8 cellular contexts compared by ENCODE assay signal in genomic region chr5:1111727-1112289, GRCh38. TPM values are rescaled to one million over a fixed set of nuclear protein-coding genes. Genes with fewer than 3 reads are reported as not detected.
DNase-seq lines count a peak whose midpoint lies in the region; ATAC-seq lines count a peak whose summit lies in the region.

SLC12A7 (minus strand) TSS chr5:1112063; CDS start chr5:1111991, 72 bp downstream.

- H3K9me3 ChIP-seq in ectodermal cell (ENCODE audit: control insufficient read depth, low read length) = no peaks in the 10 kb centered on the region

- H3K18ac ChIP-seq in mesendoderm (ENCODE audit: low read length) = peak within 1 kb of the TSS; percentile 15

- CTCF ChIA-PET in activated CD4-positive, alpha-beta T cell treated with anti-CD3 and anti-CD28 coated beads, Interleukin-2, amount 10 ng/mL, durations not matched to agents 7 days and 5 days (lab: Charles Lee) = no interaction called here

- peak; percentile 50 for DNase-seq in Caki2 (ENCODE audit: low read depth)
- peak; percentile 54 for DNase-seq in NCI-H146 (lab: John Stamatoyannopoulos, UW)
- peak; percentile 72 for DNase-seq in activated CD4-positive, alpha-beta T cell treated with anti-CD3 and anti-CD28 coated beads, Interleukin-2, amount 10 ng/mL, durations not matched to agents 7 days and 5 days
- peak; percentile 56 for DNase-seq in mesendoderm
- peak; percentile 18 to 23 for DNase-seq in stimulated activated CD8-positive, alpha-beta memory T cell treated with anti-CD3 and anti-CD28 coated beads, Interleukin-2, amount 100 ng/mL, for 1 hour (ENCODE audit: low read depth in 2 of 2)
- no peak for DNase-seq in SK-N-DZ (ENCODE audit: low spot score)

- no peak within 1 kb of the TSS for H2BK120ac ChIP-seq in mesendoderm (ENCODE audit: low read depth, low read length)

- H3K4me3 ChIP-seq in ectodermal cell (ENCODE audit: insufficient read depth, low read depth, low read length) (peak within 1 kb of the TSS; percentile 80), mesendoderm (ENCODE audit: low read length) (peak within 1 kb of the TSS; percentile 70)

- peak within 1 kb of the TSS; percentile 19 for H3K4ac ChIP-seq in mesendoderm (ENCODE audit: low read depth, low read length)

- peaks cover 36% of the 10 kb centered on the region for H3K4me1 Mint-ChIP-seq in activated CD4-positive, alpha-beta T cell treated with anti-CD3 and anti-CD28 coated beads, Interleukin-2, amount 10 ng/mL, durations not matched to agents 7 days and 5 days

- in situ Hi-C loops in Caki2 (cut with HindIII; ENCODE audit: low pct_unique_long_range_greater_than_20kb, low sequenced_read_pairs) = no loop called here

- H3K9ac ChIP-seq in mesendoderm (ENCODE audit: low read length) = peak within 1 kb of the TSS; percentile 82

- H3K27me3 Mint-ChIP-seq in activated CD4-positive, alpha-beta T cell treated with anti-CD3 and anti-CD28 coated beads, Interleukin-2, amount 10 ng/mL, durations not matched to agents 7 days and 5 days = no peaks in the 10 kb centered on the region

- peak within 1 kb of the TSS; percentile 88 for H3K4me3 Mint-ChIP-seq in activated CD4-positive, alpha-beta T cell treated with anti-CD3 and anti-CD28 coated beads, Interleukin-2, amount 10 ng/mL, durations not matched to agents 7 days and 5 days

- H4K5ac ChIP-seq in mesendoderm (ENCODE audit: low read length) = no peak within 1 kb of the TSS

- no peak within 1 kb of the TSS for H2BK15ac ChIP-seq in mesendoderm (replicated peaks; ENCODE audit: low read depth)

- H2BK5ac ChIP-seq in mesendoderm (ENCODE audit: low read length) = no peak within 1 kb of the TSS

- no peak within 1 kb of the TSS for H3K27ac ChIP-seq in ectodermal cell (ENCODE audit: insufficient read depth, low read depth, low read length, poor library complexity, severe bottlenecking)
- H3K27ac ChIP-seq in mesendoderm (ENCODE audit: low read depth, low read length) = no peak within 1 kb of the TSS

- peaks cover 12% of the 10 kb centered on the region for H3K4me1 ChIP-seq in ectodermal cell (ENCODE audit: control insufficient read depth, insufficient read depth, low read length)
- H3K4me1 ChIP-seq in mesendoderm (ENCODE audit: control insufficient read depth, low read depth, low read length) = no peaks in the 10 kb centered on the region

- H4K8ac ChIP-seq in mesendoderm (ENCODE audit: low read depth, low read length) = no peak within 1 kb of the TSS

- H3K9me3 Mint-ChIP-seq in activated CD4-positive, alpha-beta T cell treated with anti-CD3 and anti-CD28 coated beads, Interleukin-2, amount 10 ng/mL, durations not matched to agents 7 days and 5 days = no peaks in the 10 kb centered on the region

- no peak within 1 kb of the TSS for H3K23ac ChIP-seq in mesendoderm (ENCODE audit: low read length)

- H2AK5ac ChIP-seq in mesendoderm (ENCODE audit: low read length) = no peak within 1 kb of the TSS

- ATAC-seq in GM21576 (IDR thresholded peaks at IDR 0.05; ENCODE audit: unreplicated experiment) = peak; percentile 43

- H3K56ac ChIP-seq in mesendoderm (ENCODE audit: low read length) = peak within 1 kb of the TSS; percentile 89

- H3K79me2 ChIP-seq in mesendoderm (ENCODE audit: control insufficient read depth, insufficient read depth, low read length) = no peaks in the 10 kb centered on the region

- H3K36me3 ChIP-seq in ectodermal cell (ENCODE audit: control insufficient read depth, insufficient read depth, low read length) = no peaks in the 10 kb centered on the region
- H3K36me3 ChIP-seq in mesendoderm (ENCODE audit: control insufficient read depth, insufficient read depth, low read length) = no peaks in the 10 kb centered on the region

- H3K27ac Mint-ChIP-seq in activated CD4-positive, alpha-beta T cell treated with anti-CD3 and anti-CD28 coated beads, Interleukin-2, amount 10 ng/mL, durations not matched to agents 7 days and 5 days = peak within 1 kb of the TSS; percentile 84

- POLR2A ChIA-PET in activated CD4-positive, alpha-beta T cell treated with anti-CD3 and anti-CD28 coated beads, Interleukin-2, amount 10 ng/mL, durations not matched to agents 7 days and 5 days (lab: Charles Lee) = no interaction called here

- WGBS in ectodermal cell, 2 experiments = 0% methylated on average over 78 to 79 of the region's 79 CpGs
- no CpG with 5 or more reads among the region's 79 CpGs for WGBS in mesendoderm (ENCODE audit: extremely low coverage, insufficient coverage, low lambda C conversion rate)

- H3K27me3 ChIP-seq in ectodermal cell (ENCODE audit: control insufficient read depth, insufficient read depth, low read length, poor library complexity, severe bottlenecking) (no peaks in the 10 kb centered on the region), mesendoderm (ENCODE audit: insufficient read depth, low read length, poor library complexity) (no peaks in the 10 kb centered on the region)

- no peaks in the 10 kb centered on the region for H3K79me1 ChIP-seq in mesendoderm (ENCODE audit: low read length)

- peak within 1 kb of the TSS; percentile 42 for H3K4me2 ChIP-seq in mesendoderm (ENCODE audit: low read length)

- peaks cover 28% of the 10 kb centered on the region for H3K36me3 Mint-ChIP-seq in activated CD4-positive, alpha-beta T cell treated with anti-CD3 and anti-CD28 coated beads, Interleukin-2, amount 10 ng/mL, durations not matched to agents 7 days and 5 days (ENCODE audit: low read depth)

RNA-seq across cellular contexts. Expression of gene SLC12A7, which starts in this region (rescaled TPM):
- 34.2 and 45.8 TPM in 2 replicates for total RNA-seq in Caki2 (2014; rRNA removed; shearing (Covaris generic); ENCODE audit: low replicate concordance)
- 100 to 1,000 TPM; 102 to 120 TPM for total RNA-seq in activated CD4-positive, alpha-beta T cell treated with anti-CD3 and anti-CD28 coated beads, Interleukin-2, amount 10 ng/mL, durations not matched to agents 7 days and 5 days
- polyA plus RNA-seq in ectodermal cell (2013, experiment 1 of 4) = 36.3 TPM
- 37.7 TPM for polyA plus RNA-seq in ectodermal cell (2013, experiment 2 of 4)
- 29.7 TPM for polyA plus RNA-seq in ectodermal cell (2013, experiment 3 of 4)
- polyA plus RNA-seq in ectodermal cell (2013, experiment 4 of 4) = 33.6 TPM
- polyA plus RNA-seq in mesendoderm (2013, experiment 1 of 2) = 8.6 TPM
- polyA plus RNA-seq in mesendoderm (2013, experiment 2 of 2) = 8.4 TPM
- 0.28 and 0.56 TPM in 2 replicates for polyA plus RNA-seq in SK-N-DZ (2014; cell fraction: cytosol; rRNA removed)
- polyA plus RNA-seq in SK-N-DZ (2014; cell fraction: nucleus; rRNA removed) = 0.99 and 6.8 TPM in 2 replicates
